ENCODE assay signal across 20 cellular contexts in genomic region chr1:19088717-19089442, GRCh38.
DNase-seq lines count a peak whose midpoint lies in the region; ATAC-seq and TF ChIP-seq lines count a peak whose summit lies in the region.
"Had no signal": no experiment of that assay in that cellular context is flagged by ENCODE, and none has a peak within 500 bp of the region (broad histone marks: within the 10 kb centered on the region; RNA-seq: fewer than 3 reads in every experiment).

No MANE protein-coding gene starts in this region.

- H3K36me3 ChIP-seq in thyroid gland (peaks cover 61 to 73% of the 10 kb centered on the region in 2 donors), upper lobe of left lung (peaks cover 69 to 98% (median 84%) of the 10 kb centered on the region in 4 donors)

- DNase-seq in natural killer cell treated with Interleukin-12 subunit alpha and Interleukin-12 subunit beta and Interleukin-15 and Interleukin-18, amount 100 ng/mL, for 72 hours (ENCODE audit: low spot score) = no peak
- DNase-seq in natural killer cell (no peak), activated B cell treated with CpG ODN at 0.5 μM for 24 hours (no peak), thyroid gland (no peak), upper lobe of left lung (no peak), GF-D8 (lab: John Stamatoyannopoulos, UW) (no peak), NCI-H128 (lab: John Stamatoyannopoulos, UW; ENCODE audit: unreplicated experiment) (no peak)
- no peak for DNase-seq in effector memory CD8-positive, alpha-beta T cell
- DNase-seq: DMS 273 treated with DMSO at 0.1 percent for 48 hours; GOT3; left ventricle myocardium inferior; MG63; naive B cell; NCI-H1417 treated with DMSO at 0.1 percent for 48 hours; stimulated activated CD4-positive, alpha-beta T cell treated with anti-CD3 and anti-CD28 coated beads, Interleukin-4, amount 100 ng/mL, for 1 hour; stimulated activated naive CD4-positive, alpha-beta T cell treated with Interleukin-2 at 50 U/mL for 16 hours had no signal

- peak in 1 of 2 donors; percentile 25 for ATAC-seq in natural killer cell treated with Interleukin-12 subunit alpha and Interleukin-12 subunit beta and Interleukin-15 and Interleukin-18, amount 100 ng/mL, for 72 hours
- ATAC-seq in natural killer cell (no peak), activated B cell treated with CpG ODN at 0.5 μM for 24 hours (ENCODE audit: low read depth) (no peak), upper lobe of left lung (ENCODE audit: low FRiP score in 2 of 2) (no peak)
- ATAC-seq in effector memory CD8-positive, alpha-beta T cell (replicated peaks) = no peak
- ATAC-seq: activated CD4-positive, CD25-positive, alpha-beta regulatory T cell treated with anti-CD3 and anti-CD28 coated beads, Interleukin-2, amount 50 U/mL, for 24 hours had no signal

- 94 to 97% methylated on average over 12 of the region's 12 CpGs for WGBS in thyroid gland, 2 donors
- WGBS in upper lobe of left lung, 2 donors = 90 to 94% methylated on average over 12 of the region's 12 CpGs

- TF ChIP-seq EP300 in upper lobe of left lung (IDR thresholded peaks at IDR 0.05) = no peak

- no peak overlapping the region for H3K4me3 Mint-ChIP-seq in natural killer cell treated with Interleukin-12 subunit alpha and Interleukin-12 subunit beta and Interleukin-15 and Interleukin-18, amount 100 ng/mL, for 72 hours
- H3K4me3 Mint-ChIP-seq in natural killer cell (no peak overlapping the region), activated B cell treated with CpG ODN at 0.5 μM for 24 hours (no peak overlapping the region)
- H3K4me3 Mint-ChIP-seq in effector memory CD8-positive, alpha-beta T cell = no peak overlapping the region
- H3K4me3 Mint-ChIP-seq: CD14-positive monocyte; dendritic cell treated with granulocyte-macrophage colony-stimulating factor and Interleukin-4, amounts not matched to agents 40 ng/mL and 50 ng/mL, for 4 days had no signal

- H3K4me3 ChIP-seq in thyroid gland (replicated peaks in 1 of 3) (no peak overlapping the region), upper lobe of left lung (no peak overlapping the region)
- H3K4me3 ChIP-seq: left ventricle myocardium inferior, MG63, tibial nerve had no signal

- intact Hi-C loops in natural killer cell (cut with micrococcal nuclease) = no loop called here
- intact Hi-C loops in activated B cell treated with CpG ODN at 0.5 μM for 24 hours (cut with micrococcal nuclease) = loop anchor here (5.0 kb wide), 1 partner anchor 182 kb away; no protein-coding TSS in a partner anchor
- intact Hi-C loops in thyroid gland (cut with DNase I) = loop anchor here (10.0 kb wide), 1 partner anchor 114 kb away; no protein-coding TSS in a partner anchor

- H3K27ac ChIP-seq in thyroid gland = peak overlapping the region in 2 of 3 donors; percentile 77 to 94
- no peak overlapping the region for H3K27ac ChIP-seq in upper lobe of left lung
- H3K27ac ChIP-seq: left ventricle myocardium inferior, tibial nerve had no signal

- H3K27me3 ChIP-seq in thyroid gland = no peaks in the 10 kb centered on the region
- H3K27me3 ChIP-seq in upper lobe of left lung = no peaks in the 10 kb centered on the region
- H3K27me3 ChIP-seq: MG63, tibial nerve had no signal

- H3K9me3 Mint-ChIP-seq in natural killer cell treated with Interleukin-12 subunit alpha and Interleukin-12 subunit beta and Interleukin-15 and Interleukin-18, amount 100 ng/mL, for 72 hours = no peaks in the 10 kb centered on the region
- H3K9me3 Mint-ChIP-seq in natural killer cell (no peaks in the 10 kb centered on the region), activated B cell treated with CpG ODN at 0.5 μM for 24 hours (no peaks in the 10 kb centered on the region)
- no peaks in the 10 kb centered on the region for H3K9me3 Mint-ChIP-seq in effector memory CD8-positive, alpha-beta T cell
- H3K9me3 Mint-ChIP-seq: CD14-positive monocyte; dendritic cell treated with granulocyte-macrophage colony-stimulating factor and Interleukin-4, amounts not matched to agents 40 ng/mL and 50 ng/mL, for 4 days; naive B cell had no signal

- no peaks in the 10 kb centered on the region for H3K9me3 ChIP-seq in thyroid gland
- H3K9me3 ChIP-seq in upper lobe of left lung = no peaks in the 10 kb centered on the region
- H3K9me3 ChIP-seq: left ventricle myocardium inferior, MG63, tibial nerve had no signal

- H3K27ac Mint-ChIP-seq in natural killer cell treated with Interleukin-12 subunit alpha and Interleukin-12 subunit beta and Interleukin-15 and Interleukin-18, amount 100 ng/mL, for 72 hours = peak overlapping the region; percentile 7 to 48
- peak overlapping the region in 1 of 2 donors; percentile 34 for H3K27ac Mint-ChIP-seq in natural killer cell
- H3K27ac Mint-ChIP-seq in activated B cell treated with CpG ODN at 0.5 μM for 24 hours = peak overlapping the region; percentile 4
- peak overlapping the region; percentile 28 to 61 for H3K27ac Mint-ChIP-seq in effector memory CD8-positive, alpha-beta T cell
- H3K27ac Mint-ChIP-seq: dendritic cell treated with granulocyte-macrophage colony-stimulating factor and Interleukin-4, amounts not matched to agents 40 ng/mL and 50 ng/mL, for 4 days had no signal

- peaks cover 21 to 40% of the 10 kb centered on the region in 2 donors for H3K4me1 ChIP-seq in thyroid gland
- peaks cover 0 to 16% (median 14%) of the 10 kb centered on the region in 4 donors for H3K4me1 ChIP-seq in upper lobe of left lung

- no peak for TF ChIP-seq POLR2A in thyroid gland (IDR thresholded peaks at IDR 0.05)
- no peak for TF ChIP-seq POLR2A in upper lobe of left lung (IDR thresholded peaks at IDR 0.05)

- H3K27me3 Mint-ChIP-seq in natural killer cell treated with Interleukin-12 subunit alpha and Interleukin-12 subunit beta and Interleukin-15 and Interleukin-18, amount 100 ng/mL, for 72 hours = no peaks in the 10 kb centered on the region
- H3K27me3 Mint-ChIP-seq in natural killer cell (ENCODE audit: low read depth in 2 of 2) = no peaks in the 10 kb centered on the region
- H3K27me3 Mint-ChIP-seq in activated B cell treated with CpG ODN at 0.5 μM for 24 hours = no peaks in the 10 kb centered on the region
- no peaks in the 10 kb centered on the region for H3K27me3 Mint-ChIP-seq in effector memory CD8-positive, alpha-beta T cell
- H3K27me3 Mint-ChIP-seq: dendritic cell treated with granulocyte-macrophage colony-stimulating factor and Interleukin-4, amounts not matched to agents 40 ng/mL and 50 ng/mL, for 4 days; naive B cell had no signal

- H3K4me1 Mint-ChIP-seq in natural killer cell treated with Interleukin-12 subunit alpha and Interleukin-12 subunit beta and Interleukin-15 and Interleukin-18, amount 100 ng/mL, for 72 hours (ENCODE audit: low read depth in 2 of 2) = peaks cover 15 to 16% of the 10 kb centered on the region in 2 donors
- H3K4me1 Mint-ChIP-seq in natural killer cell (no peaks in the 10 kb centered on the region), activated B cell treated with CpG ODN at 0.5 μM for 24 hours (peaks cover 10% of the 10 kb centered on the region)
- H3K4me1 Mint-ChIP-seq in effector memory CD8-positive, alpha-beta T cell (ENCODE audit: low read depth in 2 of 2) = no peaks in the 10 kb centered on the region
- H3K4me1 Mint-ChIP-seq: CD14-positive monocyte had no signal

- no peak for TF ChIP-seq CTCF in natural killer cell (IDR thresholded peaks at IDR 0.05)
- no peak for TF ChIP-seq CTCF in activated B cell treated with CpG ODN at 0.5 μM for 24 hours (IDR thresholded peaks at IDR 0.05)
- TF ChIP-seq CTCF in thyroid gland (IDR thresholded peaks at IDR 0.05) = no peak
- TF ChIP-seq CTCF in upper lobe of left lung (IDR thresholded peaks at IDR 0.05) = no peak

- H3K36me3 Mint-ChIP-seq in natural killer cell treated with Interleukin-12 subunit alpha and Interleukin-12 subunit beta and Interleukin-15 and Interleukin-18, amount 100 ng/mL, for 72 hours = peaks cover 38% of the 10 kb centered on the region
- H3K36me3 Mint-ChIP-seq in natural killer cell = peaks cover 17% of the 10 kb centered on the region
- H3K36me3 Mint-ChIP-seq in activated B cell treated with CpG ODN at 0.5 μM for 24 hours (ENCODE audit: low read depth) = peaks cover 99% of the 10 kb centered on the region
- H3K36me3 Mint-ChIP-seq in effector memory CD8-positive, alpha-beta T cell (ENCODE audit: insufficient read depth) = peaks cover 56% of the 10 kb centered on the region

- CTCF ChIA-PET in activated B cell treated with CpG ODN at 0.5 μM for 24 hours (lab: Charles Lee) = interaction anchor here (1.1 to 1.7 kb wide), 4 partner anchors 176 to 182 kb away, joined by 3 to 8 read pairs (median 6); no protein-coding TSS in a partner anchor

- POLR2A ChIA-PET in activated B cell treated with CpG ODN at 0.5 μM for 24 hours (lab: Charles Lee) = no interaction called here

Comparison
In these comparisons a context has a peak if more than half of its experiments do, and no peak if none do; other contexts are left out.
1. H3K27ac ChIP-seq: peak in thyroid gland (2 of 3); none in upper lobe of left lung (0 of 4).